Comparison of ENCODE assay signal across 1 cellular context in genomic region chr1:230228234-230228897, GRCh38.
TF ChIP-seq lines count a peak whose summit lies in the region.

No MANE protein-coding gene starts in this region.

TF ChIP-seq in GM12878, 131 proteins besides CTCF, POLR2A, EP300 and RAD21 (continued from another document):
- TF ChIP-seq CUX1 (IDR thresholded peaks at IDR 0.05; ENCODE audit: insufficient replicate concordance, low read depth, low read length) (no peak), MAX (IDR thresholded peaks at IDR 0.05; ENCODE audit: low read depth, low read length) (no peak), CEBPZ (IDR thresholded peaks at IDR 0.05; ENCODE audit: low read depth, low read length) (no peak), NFYA (IDR thresholded peaks at IDR 0.05; ENCODE audit: borderline replicate concordance, low read depth, low read length) (no peak)
TF ChIP-seq in GM12878: peak in this region for 0.
